1 cellular context compared by ENCODE assay signal in genomic region chr20:62938105-62938888, GRCh38.
TF ChIP-seq lines count a peak whose summit lies in the region.

Gene GID8 (plus strand): TSS chr20:62938147. CDS start chr20:62941503, 3,356 bp downstream.

TF ChIP-seq in HepG2, 621 proteins besides CTCF, POLR2A, EP300 and RAD21 (continued from another document):
- TF ChIP-seq ELF4 (CRISPR knock-in tag; IDR thresholded peaks at IDR 0.05; ENCODE audit: borderline replicate concordance) = no peak
- TF ChIP-seq, protein P1, sequence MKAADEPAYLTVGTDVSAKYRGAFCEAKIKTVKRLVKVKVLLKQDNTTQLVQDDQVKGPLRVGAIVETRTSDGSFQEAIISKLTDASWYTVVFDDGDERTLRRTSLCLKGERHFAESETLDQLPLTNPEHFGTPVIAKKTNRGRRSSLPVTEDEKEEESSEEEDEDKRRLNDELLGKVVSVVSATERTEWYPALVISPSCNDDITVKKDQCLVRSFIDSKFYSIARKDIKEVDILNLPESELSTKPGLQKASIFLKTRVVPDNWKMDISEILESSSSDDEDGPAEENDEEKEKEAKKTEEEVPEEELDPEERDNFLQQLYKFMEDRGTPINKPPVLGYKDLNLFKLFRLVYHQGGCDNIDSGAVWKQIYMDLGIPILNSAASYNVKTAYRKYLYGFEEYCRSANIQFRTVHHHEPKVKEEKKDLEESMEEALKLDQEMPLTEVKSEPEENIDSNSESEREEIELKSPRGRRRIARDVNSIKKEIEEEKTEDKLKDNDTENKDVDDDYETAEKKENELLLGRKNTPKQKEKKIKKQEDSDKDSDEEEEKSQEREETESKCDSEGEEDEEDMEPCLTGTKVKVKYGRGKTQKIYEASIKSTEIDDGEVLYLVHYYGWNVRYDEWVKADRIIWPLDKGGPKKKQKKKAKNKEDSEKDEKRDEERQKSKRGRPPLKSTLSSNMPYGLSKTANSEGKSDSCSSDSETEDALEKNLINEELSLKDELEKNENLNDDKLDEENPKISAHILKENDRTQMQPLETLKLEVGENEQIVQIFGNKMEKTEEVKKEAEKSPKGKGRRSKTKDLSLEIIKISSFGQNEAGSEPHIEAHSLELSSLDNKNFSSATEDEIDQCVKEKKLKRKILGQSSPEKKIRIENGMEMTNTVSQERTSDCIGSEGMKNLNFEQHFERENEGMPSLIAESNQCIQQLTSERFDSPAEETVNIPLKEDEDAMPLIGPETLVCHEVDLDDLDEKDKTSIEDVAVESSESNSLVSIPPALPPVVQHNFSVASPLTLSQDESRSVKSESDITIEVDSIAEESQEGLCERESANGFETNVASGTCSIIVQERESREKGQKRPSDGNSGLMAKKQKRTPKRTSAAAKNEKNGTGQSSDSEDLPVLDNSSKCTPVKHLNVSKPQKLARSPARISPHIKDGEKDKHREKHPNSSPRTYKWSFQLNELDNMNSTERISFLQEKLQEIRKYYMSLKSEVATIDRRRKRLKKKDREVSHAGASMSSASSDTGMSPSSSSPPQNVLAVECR (CRISPR knock-in tag; IDR thresholded peaks at IDR 0.05; ENCODE audit: borderline replicate concordance) = peak; percentile 62
- peak; percentile 90; the same call in 1 of the 2 replicates for TF ChIP-seq ZNF619 (CRISPR knock-in tag; IDR thresholded peaks at IDR 0.05)
- TF ChIP-seq TARDBP (CRISPR knock-in tag; IDR thresholded peaks at IDR 0.05) = 0 out of 2 replicates have a peak, but pooled peaks have one; percentile 12
- peak; percentile 61; the same call in 1 of the 2 replicates for TF ChIP-seq FOXC1 (CRISPR knock-in tag; IDR thresholded peaks at IDR 0.05; ENCODE audit: borderline replicate concordance)
- no peak; the same call in 1 of the 2 replicates for TF ChIP-seq MYPOP (CRISPR knock-in tag; IDR thresholded peaks at IDR 0.05)
- TF ChIP-seq SATB2 (CRISPR knock-in tag; IDR thresholded peaks at IDR 0.05) = peak; percentile 58; the same call in 1 of the 2 replicates
- peak; percentile 65; the same call in 1 of the 2 replicates for TF ChIP-seq ZC3H13 (CRISPR knock-in tag; IDR thresholded peaks at IDR 0.05)
- TF ChIP-seq HOXA5 (CRISPR knock-in tag; IDR thresholded peaks at IDR 0.05) = peak; percentile 79
- peak; percentile 8; the same call in 1 of the 2 replicates for TF ChIP-seq FOSL2 (CRISPR knock-in tag; IDR thresholded peaks at IDR 0.05)
- peak; percentile 67; the same call in 1 of the 2 replicates for TF ChIP-seq ZNF142 (CRISPR knock-in tag; IDR thresholded peaks at IDR 0.05)
- peak; percentile 31; the same call in 1 of the 2 replicates for TF ChIP-seq PRMT3 (CRISPR knock-in tag; IDR thresholded peaks at IDR 0.05; ENCODE audit: borderline replicate concordance, low read depth)
- TF ChIP-seq GPN1 (CRISPR knock-in tag; IDR thresholded peaks at IDR 0.05; ENCODE audit: borderline replicate concordance) = 0 out of 2 replicates have a peak, but pooled peaks have one; percentile 25
- TF ChIP-seq ZNF709 (CRISPR knock-in tag; IDR thresholded peaks at IDR 0.05) = peak; percentile 1; the same call in 1 of the 2 replicates
- 0 out of 2 replicates have a peak, but pooled peaks have one; percentile 10 for TF ChIP-seq GLI4 (CRISPR knock-in tag; IDR thresholded peaks at IDR 0.05; ENCODE audit: borderline replicate concordance)
- TF ChIP-seq, protein P2, sequence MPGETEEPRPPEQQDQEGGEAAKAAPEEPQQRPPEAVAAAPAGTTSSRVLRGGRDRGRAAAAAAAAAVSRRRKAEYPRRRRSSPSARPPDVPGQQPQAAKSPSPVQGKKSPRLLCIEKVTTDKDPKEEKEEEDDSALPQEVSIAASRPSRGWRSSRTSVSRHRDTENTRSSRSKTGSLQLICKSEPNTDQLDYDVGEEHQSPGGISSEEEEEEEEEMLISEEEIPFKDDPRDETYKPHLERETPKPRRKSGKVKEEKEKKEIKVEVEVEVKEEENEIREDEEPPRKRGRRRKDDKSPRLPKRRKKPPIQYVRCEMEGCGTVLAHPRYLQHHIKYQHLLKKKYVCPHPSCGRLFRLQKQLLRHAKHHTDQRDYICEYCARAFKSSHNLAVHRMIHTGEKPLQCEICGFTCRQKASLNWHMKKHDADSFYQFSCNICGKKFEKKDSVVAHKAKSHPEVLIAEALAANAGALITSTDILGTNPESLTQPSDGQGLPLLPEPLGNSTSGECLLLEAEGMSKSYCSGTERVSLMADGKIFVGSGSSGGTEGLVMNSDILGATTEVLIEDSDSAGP (CRISPR knock-in tag; IDR thresholded peaks at IDR 0.05; ENCODE audit: borderline replicate concordance) = 0 out of 2 replicates have a peak, but pooled peaks have one; percentile 30
- no peak for TF ChIP-seq CENPT (CRISPR knock-in tag; IDR thresholded peaks at IDR 0.05; ENCODE audit: low read depth)
- peak; percentile 25; the same call in 1 of the 2 replicates for TF ChIP-seq MED1 (CRISPR knock-in tag; IDR thresholded peaks at IDR 0.05)
- peak; percentile 32; the same call in 1 of the 2 replicates for TF ChIP-seq ZSCAN20 (CRISPR knock-in tag; IDR thresholded peaks at IDR 0.05; ENCODE audit: borderline replicate concordance)
- TF ChIP-seq, protein P3, sequence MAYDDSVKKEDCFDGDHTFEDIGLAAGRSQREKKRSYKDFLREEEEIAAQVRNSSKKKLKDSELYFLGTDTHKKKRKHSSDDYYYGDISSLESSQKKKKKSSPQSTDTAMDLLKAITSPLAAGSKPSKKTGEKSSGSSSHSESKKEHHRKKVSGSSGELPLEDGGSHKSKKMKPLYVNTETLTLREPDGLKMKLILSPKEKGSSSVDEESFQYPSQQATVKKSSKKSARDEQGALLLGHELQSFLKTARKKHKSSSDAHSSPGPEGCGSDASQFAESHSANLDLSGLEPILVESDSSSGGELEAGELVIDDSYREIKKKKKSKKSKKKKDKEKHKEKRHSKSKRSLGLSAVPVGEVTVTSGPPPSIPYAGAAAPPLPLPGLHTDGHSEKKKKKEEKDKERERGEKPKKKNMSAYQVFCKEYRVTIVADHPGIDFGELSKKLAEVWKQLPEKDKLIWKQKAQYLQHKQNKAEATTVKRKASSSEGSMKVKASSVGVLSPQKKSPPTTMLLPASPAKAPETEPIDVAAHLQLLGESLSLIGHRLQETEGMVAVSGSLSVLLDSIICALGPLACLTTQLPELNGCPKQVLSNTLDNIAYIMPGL (CRISPR knock-in tag; IDR thresholded peaks at IDR 0.05; ENCODE audit: borderline replicate concordance in 1 of 2, low read depth in 1 of 2) = peak in 1 of 2 experiments; percentile 52; a peak in 2 of 4 replicates
TF ChIP-seq in HepG2: peak in this region for 113.
